24 cellular contexts compared by ENCODE assay signal in the genomic region with DNA sequence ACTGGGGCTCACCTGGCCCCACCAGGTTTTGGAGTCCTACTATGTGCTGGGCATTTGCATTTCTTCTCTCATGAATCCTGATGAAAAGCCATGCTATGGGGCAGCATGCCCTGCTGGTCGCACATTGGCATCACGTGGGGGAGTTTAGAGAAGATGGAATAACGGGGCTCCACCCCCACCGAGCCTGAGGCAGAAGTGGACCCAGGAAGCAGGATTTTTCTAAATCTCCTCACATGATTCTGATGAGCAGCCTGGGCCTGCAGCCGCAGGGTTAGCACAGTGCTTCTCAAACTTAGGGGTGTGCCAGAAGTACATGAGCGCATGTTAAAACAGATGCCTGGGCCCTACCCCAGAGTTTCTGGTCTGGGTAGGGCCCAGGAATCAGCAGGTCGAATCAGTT. TPM values are rescaled to one million over a fixed set of nuclear protein-coding genes. Genes with fewer than 3 reads are reported as not detected.
"Had no signal": no experiment of that assay in that cellular context is flagged by ENCODE, and none has a peak within 500 bp of the region (broad histone marks: within the 10 kb centered on the region; RNA-seq: fewer than 3 reads in every experiment).

No MANE protein-coding gene starts in this region.

- H3K36me3 ChIP-seq: adrenal gland, ascending aorta, brain microvascular endothelial cell, colonic mucosa, heart left ventricle, ovary, right atrium auricular region, thyroid gland had no signal

- H3K4me3 Mint-ChIP-seq: activated CD4-positive, alpha-beta T cell treated with anti-CD3 and anti-CD28 coated beads, Interleukin-2, amount 10 ng/mL, durations not matched to agents 7 days and 5 days; activated CD8-positive, alpha-beta T cell treated with anti-CD3 and anti-CD28 coated beads for 36 hours; activated naive CD8-positive, alpha-beta T cell; naive thymus-derived CD4-positive, alpha-beta T cell; T-helper 17 cell had no signal

- H3K9me3 Mint-ChIP-seq: activated CD4-positive, alpha-beta T cell treated with anti-CD3 and anti-CD28 coated beads, Interleukin-2, amount 10 ng/mL, durations not matched to agents 7 days and 5 days; activated CD8-positive, alpha-beta T cell treated with anti-CD3 and anti-CD28 coated beads for 36 hours had no signal

- H3K27ac Mint-ChIP-seq: activated CD4-positive, alpha-beta T cell treated with anti-CD3 and anti-CD28 coated beads, Interleukin-2, amount 10 ng/mL, durations not matched to agents 7 days and 5 days; activated CD8-positive, alpha-beta T cell treated with anti-CD3 and anti-CD28 coated beads for 36 hours; activated naive CD8-positive, alpha-beta T cell; naive thymus-derived CD4-positive, alpha-beta T cell; T-helper 17 cell had no signal

- ATAC-seq: activated CD8-positive, alpha-beta T cell treated with anti-CD3 and anti-CD28 coated beads for 36 hours; heart left ventricle; left lobe of liver; naive thymus-derived CD4-positive, alpha-beta T cell; psoas muscle; stimulated activated naive CD8-positive, alpha-beta T cell treated with anti-CD3 and anti-CD28 coated beads, Interleukin-15, Interleukin-2, amounts not matched to agents 100 U/mL and 50 U/mL, for 24 hours; T-helper 17 cell had no signal

- DNase-seq: activated CD4-positive, alpha-beta T cell treated with anti-CD3 and anti-CD28 coated beads, Interleukin-2, amount 10 ng/mL, durations not matched to agents 7 days and 5 days; activated CD8-positive, alpha-beta T cell treated with anti-CD3 and anti-CD28 coated beads for 36 hours; activated naive CD4-positive, alpha-beta T cell; activated T-cell treated with anti-CD3 and anti-CD28 coated beads, Interleukin-2, amount 50 U/mL, for 1 hour; adrenal gland; brain microvascular endothelial cell; central memory CD4-positive, alpha-beta T cell; colonic mucosa; naive thymus-derived CD4-positive, alpha-beta T cell; stimulated activated CD4-positive, alpha-beta T cell treated with anti-CD3 and anti-CD28 coated beads, Interleukin-12 subunit alpha, Interleukin-12 subunit beta, amount 100 ng/mL, for 4 hours; stimulated activated CD4-positive, alpha-beta T cell treated with anti-CD3 and anti-CD28 coated beads, Interleukin-4, amount 100 ng/mL, for 4 hours; stimulated activated naive CD8-positive, alpha-beta T cell treated with anti-CD3 and anti-CD28 coated beads, Interleukin-15, Interleukin-2, amounts not matched to agents 100 U/mL and 50 U/mL, for 24 hours; SW 1271; T-helper 17 cell; thyroid gland had no signal

- H3K27ac ChIP-seq: adrenal gland, ascending aorta, brain microvascular endothelial cell, colonic mucosa, epithelial cell of prostate, heart left ventricle, ovary, psoas muscle, right atrium auricular region, thyroid gland had no signal

- H3K36me3 Mint-ChIP-seq: activated naive CD8-positive, alpha-beta T cell; naive thymus-derived CD4-positive, alpha-beta T cell had no signal

- H3K4me1 ChIP-seq: adrenal gland, colonic mucosa, psoas muscle had no signal

- H3K4me3 ChIP-seq: adrenal gland, ascending aorta, colonic mucosa, heart left ventricle, lung, ovary, psoas muscle, right atrium auricular region, thyroid gland had no signal

- H3K9me3 ChIP-seq: adrenal gland, ascending aorta, colonic mucosa, heart left ventricle, ovary, psoas muscle, right atrium auricular region, thyroid gland had no signal

- H3K27me3 ChIP-seq: colonic mucosa, ovary, right atrium auricular region, thyroid gland had no signal

RNA-seq across cellular contexts. Expression of a gene that starts 4.6 kb away (rescaled TPM):
- total RNA-seq: activated CD4-positive, alpha-beta T cell treated with anti-CD3 and anti-CD28 coated beads, Interleukin-2, amount 10 ng/mL, durations not matched to agents 7 days and 5 days; T-helper 17 cell had no signal
- polyA plus RNA-seq: naive thymus-derived CD4-positive, alpha-beta T cell had no signal
